In the genomic region with DNA sequence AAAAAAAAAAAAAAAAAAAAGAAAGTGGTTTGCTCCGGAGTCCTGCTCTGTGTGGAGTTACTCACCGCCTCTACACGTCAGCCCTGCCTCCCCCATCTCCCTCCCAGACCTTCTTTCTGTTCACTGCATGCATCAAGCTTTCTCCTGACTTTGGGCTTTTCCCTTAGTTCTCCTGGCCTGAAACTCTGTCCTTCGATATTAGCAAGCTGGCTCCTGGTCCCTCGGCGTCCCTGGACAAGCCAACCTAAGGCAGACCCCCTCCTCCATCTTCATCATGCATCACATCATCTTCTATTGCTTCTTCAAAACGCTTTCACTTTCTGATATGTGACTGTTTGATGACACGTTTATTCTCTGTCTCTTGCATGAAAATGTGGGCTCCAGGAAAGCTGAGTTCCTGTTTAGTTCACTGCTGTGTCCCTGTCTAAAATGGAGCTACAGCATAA, we compare ENCODE assay signal across 8 cellular contexts. TPM values are rescaled to one million over a fixed set of nuclear protein-coding genes. Genes with fewer than 3 reads are reported as not detected.
DNase-seq lines count a peak whose midpoint lies in the region; ATAC-seq and TF ChIP-seq lines count a peak whose summit lies in the region.

No MANE protein-coding gene starts in this region.

- H3K27me3 Mint-ChIP-seq in activated B cell treated with CpG ODN at 0.5 μM for 24 hours (no peaks in the 10 kb centered on the region), natural killer cell (ENCODE audit: low read depth in 2 of 2) (no peaks in the 10 kb centered on the region)

- ATAC-seq in GM18868 (IDR thresholded peaks at IDR 0.05; ENCODE audit: unreplicated experiment) (peak; percentile 81), HG02973 (IDR thresholded peaks at IDR 0.05; ENCODE audit: unreplicated experiment) (peak; percentile 72), activated B cell treated with CpG ODN at 0.5 μM for 24 hours (ENCODE audit: low read depth) (peak; percentile 52), natural killer cell (peak; percentile 83 to 89 (median 85)), SK-N-SH treated with all-trans-retinoic acid at 6 μM for 48 hours (no peak; the same call in none of the 3 replicates)

- CTCF ChIA-PET in activated B cell treated with CpG ODN at 0.5 μM for 24 hours (lab: Charles Lee): interaction anchor here (0.6 to 3.9 kb wide), 8 partner anchors 11 to 303 kb away, joined by 3 to 32 read pairs (median 5); no protein-coding TSS in a partner anchor

- peak overlapping the region; percentile 64 for H3K27ac Mint-ChIP-seq in activated B cell treated with CpG ODN at 0.5 μM for 24 hours
- H3K27ac Mint-ChIP-seq in natural killer cell: peak overlapping the region; percentile 96 to 97

- no peak overlapping the region for H3K27ac ChIP-seq in dorsolateral prefrontal cortex

- peak overlapping the region; percentile 56 for H3K4me3 Mint-ChIP-seq in activated B cell treated with CpG ODN at 0.5 μM for 24 hours
- H3K4me3 Mint-ChIP-seq in natural killer cell: peak overlapping the region; percentile 86

- no peaks in the 10 kb centered on the region for H3K27me3 ChIP-seq in dorsolateral prefrontal cortex

- no peak overlapping the region for H3K4me3 ChIP-seq in dorsolateral prefrontal cortex

- H3K4me1 Mint-ChIP-seq in activated B cell treated with CpG ODN at 0.5 μM for 24 hours: peaks cover 30% of the 10 kb centered on the region
- H3K4me1 Mint-ChIP-seq in natural killer cell: peaks cover 28 to 39% of the 10 kb centered on the region in 2 donors

- intact Hi-C loops in activated B cell treated with CpG ODN at 0.5 μM for 24 hours (cut with micrococcal nuclease) (loop anchor here (5.0 kb wide), 2 partner anchors 39 to 1229 kb away; a partner anchor contains a TSS), natural killer cell (cut with micrococcal nuclease) (loop anchor here (1.0 to 2.0 kb wide), 2 partner anchors 13 to 20 kb away; no protein-coding TSS in a partner anchor), dorsolateral prefrontal cortex (cut with DNase I) (loop anchor here (10.0 kb wide), 2 partner anchors 1132 to 1232 kb away; no protein-coding TSS in a partner anchor)

- no peak for TF ChIP-seq CTCF in activated B cell treated with CpG ODN at 0.5 μM for 24 hours (IDR thresholded peaks at IDR 0.05)
- TF ChIP-seq CTCF in natural killer cell (IDR thresholded peaks at IDR 0.05): no peak
- no peak for TF ChIP-seq CTCF in dorsolateral prefrontal cortex (IDR thresholded peaks at IDR 0.05 in 54 of 56, conservative IDR thresholded peaks at IDR 0.05 in 2 of 56; ENCODE audit: low read depth in 1 of 56, partially characterized antibody in 56 of 56)

- H3K36me3 Mint-ChIP-seq in activated B cell treated with CpG ODN at 0.5 μM for 24 hours (ENCODE audit: low read depth) (no peaks in the 10 kb centered on the region), natural killer cell (no peaks in the 10 kb centered on the region)

- no peaks in the 10 kb centered on the region for H3K9me3 Mint-ChIP-seq in activated B cell treated with CpG ODN at 0.5 μM for 24 hours
- no peaks in the 10 kb centered on the region for H3K9me3 Mint-ChIP-seq in natural killer cell

- DNase-seq in activated B cell treated with CpG ODN at 0.5 μM for 24 hours: no peak
- DNase-seq in natural killer cell: peak; percentile 72
- no peak for DNase-seq in putamen (ENCODE audit: low spot score)
- DNase-seq in dorsolateral prefrontal cortex: no peak
- DNase-seq in NCI-H1417 treated with DMSO at 0.1 percent for 48 hours (lab: John Stamatoyannopoulos, UW): no peak

- POLR2A ChIA-PET in activated B cell treated with CpG ODN at 0.5 μM for 24 hours (lab: Charles Lee): interaction anchor here (0.7 to 2.0 kb wide), 4 partner anchors 11 to 47 kb away, joined by 3 to 7 read pairs (median 4); no protein-coding TSS in a partner anchor

TF ChIP-seq in SK-N-SH treated with all-trans-retinoic acid at 6 μM for 48 hours, 23 proteins besides CTCF, POLR2A, EP300 and RAD21:
- TF ChIP-seq, protein P1, sequence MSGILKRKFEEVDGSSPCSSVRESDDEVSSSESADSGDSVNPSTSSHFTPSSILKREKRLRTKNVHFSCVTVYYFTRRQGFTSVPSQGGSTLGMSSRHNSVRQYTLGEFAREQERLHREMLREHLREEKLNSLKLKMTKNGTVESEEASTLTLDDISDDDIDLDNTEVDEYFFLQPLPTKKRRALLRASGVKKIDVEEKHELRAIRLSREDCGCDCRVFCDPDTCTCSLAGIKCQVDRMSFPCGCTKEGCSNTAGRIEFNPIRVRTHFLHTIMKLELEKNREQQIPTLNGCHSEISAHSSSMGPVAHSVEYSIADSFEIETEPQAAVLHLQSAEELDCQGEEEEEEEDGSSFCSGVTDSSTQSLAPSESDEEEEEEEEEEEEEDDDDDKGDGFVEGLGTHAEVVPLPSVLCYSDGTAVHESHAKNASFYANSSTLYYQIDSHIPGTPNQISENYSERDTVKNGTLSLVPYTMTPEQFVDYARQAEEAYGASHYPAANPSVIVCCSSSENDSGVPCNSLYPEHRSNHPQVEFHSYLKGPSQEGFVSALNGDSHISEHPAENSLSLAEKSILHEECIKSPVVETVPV (CRISPR knock-in tag; IDR thresholded peaks at IDR 0.05): no peak
- TF ChIP-seq, protein P2, sequence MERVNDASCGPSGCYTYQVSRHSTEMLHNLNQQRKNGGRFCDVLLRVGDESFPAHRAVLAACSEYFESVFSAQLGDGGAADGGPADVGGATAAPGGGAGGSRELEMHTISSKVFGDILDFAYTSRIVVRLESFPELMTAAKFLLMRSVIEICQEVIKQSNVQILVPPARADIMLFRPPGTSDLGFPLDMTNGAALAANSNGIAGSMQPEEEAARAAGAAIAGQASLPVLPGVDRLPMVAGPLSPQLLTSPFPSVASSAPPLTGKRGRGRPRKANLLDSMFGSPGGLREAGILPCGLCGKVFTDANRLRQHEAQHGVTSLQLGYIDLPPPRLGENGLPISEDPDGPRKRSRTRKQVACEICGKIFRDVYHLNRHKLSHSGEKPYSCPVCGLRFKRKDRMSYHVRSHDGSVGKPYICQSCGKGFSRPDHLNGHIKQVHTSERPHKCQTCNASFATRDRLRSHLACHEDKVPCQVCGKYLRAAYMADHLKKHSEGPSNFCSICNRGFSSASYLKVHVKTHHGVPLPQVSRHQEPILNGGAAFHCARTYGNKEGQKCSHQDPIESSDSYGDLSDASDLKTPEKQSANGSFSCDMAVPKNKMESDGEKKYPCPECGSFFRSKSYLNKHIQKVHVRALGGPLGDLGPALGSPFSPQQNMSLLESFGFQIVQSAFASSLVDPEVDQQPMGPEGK (CRISPR knock-in tag; IDR thresholded peaks at IDR 0.05; ENCODE audit: borderline replicate concordance): no peak
- no peak for TF ChIP-seq CSDC2 (CRISPR knock-in tag; IDR thresholded peaks at IDR 0.05)
TF ChIP-seq in SK-N-SH treated with all-trans-retinoic acid at 6 μM for 48 hours: peak in this region for 0.

RNA-seq across cellular contexts. Expression of a gene that starts 40.6 kb away (rescaled TPM):
- total RNA-seq in activated B cell treated with CpG ODN at 0.5 μM for 24 hours (48.5 and 54.0 TPM in 2 replicates), natural killer cell (100 to 1,000 TPM; 176 to 306 (median 250) TPM), dorsolateral prefrontal cortex (10 to 100 TPM; 19.4 to 39.0 (median 27.8) TPM)
